ENCODE assay signal across 1 cellular context in genomic region chr17:56913867-56914640, GRCh38.
A peak's percentile ranks its signal among the peaks of the same experiment; 100 is the strongest.
TF ChIP-seq lines count a peak whose summit lies in the region.

A gene with protein sequence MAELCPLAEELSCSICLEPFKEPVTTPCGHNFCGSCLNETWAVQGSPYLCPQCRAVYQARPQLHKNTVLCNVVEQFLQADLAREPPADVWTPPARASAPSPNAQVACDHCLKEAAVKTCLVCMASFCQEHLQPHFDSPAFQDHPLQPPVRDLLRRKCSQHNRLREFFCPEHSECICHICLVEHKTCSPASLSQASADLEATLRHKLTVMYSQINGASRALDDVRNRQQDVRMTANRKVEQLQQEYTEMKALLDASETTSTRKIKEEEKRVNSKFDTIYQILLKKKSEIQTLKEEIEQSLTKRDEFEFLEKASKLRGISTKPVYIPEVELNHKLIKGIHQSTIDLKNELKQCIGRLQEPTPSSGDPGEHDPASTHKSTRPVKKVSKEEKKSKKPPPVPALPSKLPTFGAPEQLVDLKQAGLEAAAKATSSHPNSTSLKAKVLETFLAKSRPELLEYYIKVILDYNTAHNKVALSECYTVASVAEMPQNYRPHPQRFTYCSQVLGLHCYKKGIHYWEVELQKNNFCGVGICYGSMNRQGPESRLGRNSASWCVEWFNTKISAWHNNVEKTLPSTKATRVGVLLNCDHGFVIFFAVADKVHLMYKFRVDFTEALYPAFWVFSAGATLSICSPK (minus strand): TSS chr17:56914049. CDS start chr17:56913988, 61 bp downstream.

TF ChIP-seq in K562, 482 proteins besides CTCF, POLR2A, EP300 and RAD21 (continued from another document and continues in another):
- TF ChIP-seq, protein P1, sequence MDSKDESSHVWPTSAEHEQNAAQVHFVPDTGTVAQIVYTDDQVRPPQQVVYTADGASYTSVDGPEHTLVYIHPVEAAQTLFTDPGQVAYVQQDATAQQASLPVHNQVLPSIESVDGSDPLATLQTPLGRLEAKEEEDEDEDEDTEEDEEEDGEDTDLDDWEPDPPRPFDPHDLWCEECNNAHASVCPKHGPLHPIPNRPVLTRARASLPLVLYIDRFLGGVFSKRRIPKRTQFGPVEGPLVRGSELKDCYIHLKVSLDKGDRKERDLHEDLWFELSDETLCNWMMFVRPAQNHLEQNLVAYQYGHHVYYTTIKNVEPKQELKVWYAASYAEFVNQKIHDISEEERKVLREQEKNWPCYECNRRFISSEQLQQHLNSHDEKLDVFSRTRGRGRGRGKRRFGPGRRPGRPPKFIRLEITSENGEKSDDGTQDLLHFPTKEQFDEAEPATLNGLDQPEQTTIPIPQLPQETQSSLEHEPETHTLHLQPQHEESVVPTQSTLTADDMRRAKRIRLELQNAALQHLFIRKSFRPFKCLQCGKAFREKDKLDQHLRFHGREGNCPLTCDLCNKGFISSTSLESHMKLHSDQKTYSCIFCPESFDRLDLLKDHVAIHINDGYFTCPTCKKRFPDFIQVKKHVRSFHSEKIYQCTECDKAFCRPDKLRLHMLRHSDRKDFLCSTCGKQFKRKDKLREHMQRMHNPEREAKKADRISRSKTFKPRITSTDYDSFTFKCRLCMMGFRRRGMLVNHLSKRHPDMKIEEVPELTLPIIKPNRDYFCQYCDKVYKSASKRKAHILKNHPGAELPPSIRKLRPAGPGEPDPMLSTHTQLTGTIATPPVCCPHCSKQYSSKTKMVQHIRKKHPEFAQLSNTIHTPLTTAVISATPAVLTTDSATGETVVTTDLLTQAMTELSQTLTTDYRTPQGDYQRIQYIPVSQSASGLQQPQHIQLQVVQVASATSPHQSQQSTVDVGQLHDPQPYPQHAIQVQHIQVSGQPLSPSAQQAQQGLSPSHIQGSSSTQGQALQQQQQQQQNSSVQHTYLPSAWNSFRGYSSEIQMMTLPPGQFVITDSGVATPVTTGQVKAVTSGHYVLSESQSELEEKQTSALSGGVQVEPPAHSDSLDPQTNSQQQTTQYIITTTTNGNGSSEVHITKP (IDR thresholded peaks at IDR 0.05; ENCODE audit: partially characterized antibody): peak; percentile 14
- TF ChIP-seq NELFE (IDR thresholded peaks at IDR 0.05; ENCODE audit: insufficient read depth, insufficient read length) (peak; percentile 79), RREB1 (CRISPR knock-in tag; IDR thresholded peaks at IDR 0.05) (no peak), PCBP1 (IDR thresholded peaks at IDR 0.05; ENCODE audit: low read depth, low read length, poor library complexity, severe bottlenecking) (peak; percentile 93), SP2 (IDR thresholded peaks at IDR 0.05; ENCODE audit: extremely low read depth, low read depth, low read length, poor library complexity, severe bottlenecking) (no peak), NFATC3 (IDR thresholded peaks at IDR 0.05) (no peak), ATF1 (CRISPR knock-in tag; IDR thresholded peaks at IDR 0.05) (no peak), ATF1 (tag; IDR thresholded peaks at IDR 0.05) (no peak; the same call in none of the 2 replicates), ZNF707 (CRISPR knock-in tag; conservative IDR thresholded peaks at IDR 0.05) (no peak), GTF2F1 (IDR thresholded peaks at IDR 0.05; ENCODE audit: low read depth, low read length) (peak; percentile 91; the same call in 1 of the 2 replicates), RBBP5 (IDR thresholded peaks at IDR 0.05; ENCODE audit: borderline replicate concordance, insufficient read depth, low read length, poor library complexity, severe bottlenecking) (peak; percentile 99), ZBTB8A (IDR thresholded peaks at IDR 0.05; ENCODE audit: partially characterized antibody) (no peak), KLF10 (CRISPR knock-in tag; IDR thresholded peaks at IDR 0.05) (no peak), ZBTB1 (CRISPR knock-in tag; IDR thresholded peaks at IDR 0.05; ENCODE audit: borderline replicate concordance, low read depth) (no peak), NFE2L1 (tag; IDR thresholded peaks at IDR 0.05; ENCODE audit: borderline replicate concordance, low read depth) (no peak), MED1 (CRISPR knock-in tag; IDR thresholded peaks at IDR 0.05; ENCODE audit: borderline replicate concordance) (no peak), ZNF586 (CRISPR knock-in tag; conservative IDR thresholded peaks at IDR 0.05) (no peak), NBN (IDR thresholded peaks at IDR 0.05; ENCODE audit: low read depth) (no peak), ZNF639 (CRISPR knock-in tag; conservative IDR thresholded peaks at IDR 0.05 in 1 of 2, IDR thresholded peaks at IDR 0.05 in 1 of 2) (no peak), ZNF407 (IDR thresholded peaks at IDR 0.05; ENCODE audit: low read depth) (no peak)
- TF ChIP-seq, protein P2, sequence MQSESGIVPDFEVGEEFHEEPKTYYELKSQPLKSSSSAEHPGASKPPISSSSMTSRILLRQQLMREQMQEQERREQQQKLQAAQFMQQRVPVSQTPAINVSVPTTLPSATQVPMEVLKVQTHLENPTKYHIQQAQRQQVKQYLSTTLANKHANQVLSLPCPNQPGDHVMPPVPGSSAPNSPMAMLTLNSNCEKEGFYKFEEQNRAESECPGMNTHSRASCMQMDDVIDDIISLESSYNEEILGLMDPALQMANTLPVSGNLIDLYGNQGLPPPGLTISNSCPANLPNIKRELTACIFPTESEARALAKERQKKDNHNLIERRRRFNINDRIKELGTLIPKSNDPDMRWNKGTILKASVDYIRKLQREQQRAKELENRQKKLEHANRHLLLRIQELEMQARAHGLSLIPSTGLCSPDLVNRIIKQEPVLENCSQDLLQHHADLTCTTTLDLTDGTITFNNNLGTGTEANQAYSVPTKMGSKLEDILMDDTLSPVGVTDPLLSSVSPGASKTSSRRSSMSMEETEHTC (IDR thresholded peaks at IDR 0.05): peak; percentile 92
- TF ChIP-seq, protein P3, sequence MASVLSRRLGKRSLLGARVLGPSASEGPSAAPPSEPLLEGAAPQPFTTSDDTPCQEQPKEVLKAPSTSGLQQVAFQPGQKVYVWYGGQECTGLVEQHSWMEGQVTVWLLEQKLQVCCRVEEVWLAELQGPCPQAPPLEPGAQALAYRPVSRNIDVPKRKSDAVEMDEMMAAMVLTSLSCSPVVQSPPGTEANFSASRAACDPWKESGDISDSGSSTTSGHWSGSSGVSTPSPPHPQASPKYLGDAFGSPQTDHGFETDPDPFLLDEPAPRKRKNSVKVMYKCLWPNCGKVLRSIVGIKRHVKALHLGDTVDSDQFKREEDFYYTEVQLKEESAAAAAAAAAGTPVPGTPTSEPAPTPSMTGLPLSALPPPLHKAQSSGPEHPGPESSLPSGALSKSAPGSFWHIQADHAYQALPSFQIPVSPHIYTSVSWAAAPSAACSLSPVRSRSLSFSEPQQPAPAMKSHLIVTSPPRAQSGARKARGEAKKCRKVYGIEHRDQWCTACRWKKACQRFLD (CRISPR knock-in tag; IDR thresholded peaks at IDR 0.05): 0 out of 2 replicates have a peak, but pooled peaks have one; percentile 30
- TF ChIP-seq, protein P4, sequence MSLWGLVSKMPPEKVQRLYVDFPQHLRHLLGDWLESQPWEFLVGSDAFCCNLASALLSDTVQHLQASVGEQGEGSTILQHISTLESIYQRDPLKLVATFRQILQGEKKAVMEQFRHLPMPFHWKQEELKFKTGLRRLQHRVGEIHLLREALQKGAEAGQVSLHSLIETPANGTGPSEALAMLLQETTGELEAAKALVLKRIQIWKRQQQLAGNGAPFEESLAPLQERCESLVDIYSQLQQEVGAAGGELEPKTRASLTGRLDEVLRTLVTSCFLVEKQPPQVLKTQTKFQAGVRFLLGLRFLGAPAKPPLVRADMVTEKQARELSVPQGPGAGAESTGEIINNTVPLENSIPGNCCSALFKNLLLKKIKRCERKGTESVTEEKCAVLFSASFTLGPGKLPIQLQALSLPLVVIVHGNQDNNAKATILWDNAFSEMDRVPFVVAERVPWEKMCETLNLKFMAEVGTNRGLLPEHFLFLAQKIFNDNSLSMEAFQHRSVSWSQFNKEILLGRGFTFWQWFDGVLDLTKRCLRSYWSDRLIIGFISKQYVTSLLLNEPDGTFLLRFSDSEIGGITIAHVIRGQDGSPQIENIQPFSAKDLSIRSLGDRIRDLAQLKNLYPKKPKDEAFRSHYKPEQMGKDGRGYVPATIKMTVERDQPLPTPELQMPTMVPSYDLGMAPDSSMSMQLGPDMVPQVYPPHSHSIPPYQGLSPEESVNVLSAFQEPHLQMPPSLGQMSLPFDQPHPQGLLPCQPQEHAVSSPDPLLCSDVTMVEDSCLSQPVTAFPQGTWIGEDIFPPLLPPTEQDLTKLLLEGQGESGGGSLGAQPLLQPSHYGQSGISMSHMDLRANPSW (CRISPR knock-in tag; IDR thresholded peaks at IDR 0.05): no peak
